8 cellular contexts compared by ENCODE assay signal in genomic region chr17:57986841-57987581, GRCh38. TPM values are rescaled to one million over a fixed set of nuclear protein-coding genes. Genes with fewer than 3 reads are reported as not detected.
DNase-seq lines count a peak whose midpoint lies in the region; ATAC-seq and TF ChIP-seq lines count a peak whose summit lies in the region.

No MANE protein-coding gene starts in this region.

- DNase-seq in A172 (ENCODE audit: low spot score) (peak; percentile 54), ecto neural progenitor cell (ENCODE audit: low spot score) (peak; percentile 70), lower lobe of right lung (peak; percentile 52)
- DNase-seq in activated CD4-positive, alpha-beta T cell treated with anti-CD3 and anti-CD28 coated beads, Interleukin-2, amount 50 U/mL, for 4 hours = peak; percentile 15 to 16
- DNase-seq in stimulated activated CD8-positive, alpha-beta memory T cell treated with anti-CD3 and anti-CD28 coated beads, Interleukin-7, amount 100 ng/mL, for 4 hours (ENCODE audit: low read depth in 2 of 2) = peak; percentile 14 to 32
- DNase-seq in central memory CD4-positive, alpha-beta T cell = no peak

- peaks cover 58% of the 10 kb centered on the region for H3K4me1 ChIP-seq in lower lobe of right lung

- H3K36me3 ChIP-seq in KOPT-K1 (ENCODE audit: insufficient read depth, low read length) (peaks cover 33% of the 10 kb centered on the region), lower lobe of right lung (peaks cover 14% of the 10 kb centered on the region)

- peak overlapping the region; percentile 79 for H3K27ac ChIP-seq in KOPT-K1 (ENCODE audit: low read depth, low read length, poor library complexity, severe bottlenecking)
- H3K27ac ChIP-seq in lower lobe of right lung = peak overlapping the region; percentile 97

- no peaks in the 10 kb centered on the region for H3K9me3 ChIP-seq in KOPT-K1 (ENCODE audit: insufficient read depth, low read length, poor library complexity, severe bottlenecking)
- no peaks in the 10 kb centered on the region for H3K9me3 ChIP-seq in lower lobe of right lung

- intact Hi-C loops in lower lobe of right lung (cut with DNase I) = no loop called here

- no peaks in the 10 kb centered on the region for H3K27me3 ChIP-seq in lower lobe of right lung (ENCODE audit: low read depth)

- no peak for TF ChIP-seq CTCF in lower lobe of right lung (IDR thresholded peaks at IDR 0.05)

- H3K4me3 ChIP-seq in lower lobe of right lung = peak overlapping the region; percentile 88

- ATAC-seq in GM18907 (IDR thresholded peaks at IDR 0.05; ENCODE audit: unreplicated experiment) = peak; percentile 14
- peak; percentile 71 to 73 for ATAC-seq in lower lobe of right lung

RNA-seq across cellular contexts. Expression of gene VEZF1, which starts 1.0 kb away (rescaled TPM):
- total RNA-seq in A172 (2014; rRNA removed; shearing (Covaris generic)) = 43.4 and 50.5 TPM in 2 replicates
- total RNA-seq in lower lobe of right lung = 73.5 TPM

RNA-seq across cellular contexts. Expression of gene SRSF1, which starts 20.0 kb away (rescaled TPM):
- total RNA-seq in A172 (2014; rRNA removed; shearing (Covaris generic)) = 501 and 612 TPM in 2 replicates
- 159 TPM for total RNA-seq in lower lobe of right lung

RNA-seq across cellular contexts. Expression of gene CUEDC1, which starts 31.8 kb away (rescaled TPM):
- 8.0 and 11.6 TPM in 2 replicates for total RNA-seq in A172 (2014; rRNA removed; shearing (Covaris generic))
- total RNA-seq in lower lobe of right lung = 42.8 TPM
